12 cellular contexts compared by ENCODE assay signal in the genomic region with DNA sequence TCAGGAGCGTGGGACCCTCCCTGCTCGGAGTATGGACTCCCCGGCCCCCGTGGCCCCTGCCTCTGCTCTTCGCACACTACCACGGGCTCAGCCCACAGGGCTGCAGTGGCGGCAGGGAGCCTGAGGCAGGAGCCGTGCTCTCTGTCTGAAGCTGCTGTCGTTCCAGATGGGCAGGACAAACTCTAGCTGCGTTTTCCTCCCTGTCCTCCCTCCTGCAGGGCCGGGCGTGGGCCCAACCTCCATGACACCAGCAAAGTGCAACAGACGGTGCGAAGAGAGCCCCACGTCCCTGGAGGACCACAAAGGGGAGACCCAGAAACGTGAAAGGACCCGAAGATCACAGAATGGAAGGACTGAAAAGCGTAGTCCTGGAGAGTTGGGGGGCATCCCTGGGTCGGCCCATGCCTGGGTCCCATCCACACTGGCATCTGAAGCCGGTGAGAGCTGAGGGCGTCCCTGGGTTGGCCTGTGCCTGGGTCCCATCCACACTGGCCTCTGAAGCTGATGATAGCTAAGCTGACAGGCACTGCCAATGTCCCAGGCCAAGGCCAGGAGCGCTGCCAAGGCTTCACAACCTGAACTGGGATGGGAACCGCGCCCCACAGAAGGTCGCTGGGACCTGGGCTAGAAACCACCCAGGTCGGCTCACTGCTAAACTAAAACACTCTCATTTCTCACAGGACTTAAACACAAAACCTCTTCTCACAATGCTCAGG.
"Had no signal": no experiment of that assay in that cellular context is flagged by ENCODE, and none has a peak within 500 bp of the region (broad histone marks: within the 10 kb centered on the region; RNA-seq: fewer than 3 reads in every experiment).

No MANE protein-coding gene starts in this region.

- H3K9me3 ChIP-seq: colonic mucosa, transverse colon had no signal

- ATAC-seq: activated T-cell treated with anti-CD3 and anti-CD28 coated beads, Interleukin-2, amount 50 U/mL, for 72 hours; natural killer cell treated with Interleukin-12 subunit alpha and Interleukin-12 subunit beta and Interleukin-15 and Interleukin-18, amount 100 ng/mL, for 72 hours; stimulated activated effector memory CD8-positive, alpha-beta T cell treated with anti-CD3 and anti-CD28 coated beads, Interleukin-12 subunit alpha, Interleukin-12 subunit beta, amount 100 ng/mL, for 72 hours had no signal

- H3K27ac ChIP-seq: colonic mucosa, transverse colon had no signal

- DNase-seq: activated CD4-positive, alpha-beta memory T cell treated with anti-CD3 and anti-CD28 coated beads, Interleukin-2, amount 10 ng/mL, durations not matched to agents 7 days and 5 days; activated gamma-delta T cell treated with Interleukin-2 at 50 U/mL for 16 hours; activated naive CD8-positive, alpha-beta T cell treated with anti-CD3 and anti-CD28 coated beads for 36 hours; activated T-cell treated with anti-CD3 and anti-CD28 coated beads, Interleukin-2, amount 50 U/mL, for 72 hours; colonic mucosa; effector CD8-positive, alpha-beta T cell; foreskin melanocyte; small intestine; T-helper 9 cell; transverse colon had no signal

- H3K36me3 ChIP-seq: colonic mucosa, transverse colon had no signal

- H3K4me3 Mint-ChIP-seq: activated CD4-positive, alpha-beta memory T cell treated with anti-CD3 and anti-CD28 coated beads, Interleukin-2, amount 10 ng/mL, durations not matched to agents 7 days and 5 days; activated naive CD8-positive, alpha-beta T cell treated with anti-CD3 and anti-CD28 coated beads for 36 hours; activated T-cell treated with anti-CD3 and anti-CD28 coated beads, Interleukin-2, amount 50 U/mL, for 72 hours; natural killer cell treated with Interleukin-12 subunit alpha and Interleukin-12 subunit beta and Interleukin-15 and Interleukin-18, amount 100 ng/mL, for 72 hours; stimulated activated effector memory CD8-positive, alpha-beta T cell treated with anti-CD3 and anti-CD28 coated beads, Interleukin-12 subunit alpha, Interleukin-12 subunit beta, amount 100 ng/mL, for 72 hours had no signal

- H3K27me3 Mint-ChIP-seq: activated CD4-positive, alpha-beta memory T cell treated with anti-CD3 and anti-CD28 coated beads, Interleukin-2, amount 10 ng/mL, durations not matched to agents 7 days and 5 days had no signal

- H3K4me3 ChIP-seq: colonic mucosa, transverse colon had no signal

- H3K4me1 ChIP-seq: colonic mucosa, transverse colon had no signal

- H3K27me3 ChIP-seq: colonic mucosa, transverse colon had no signal

- H3K27ac Mint-ChIP-seq: activated CD4-positive, alpha-beta memory T cell treated with anti-CD3 and anti-CD28 coated beads, Interleukin-2, amount 10 ng/mL, durations not matched to agents 7 days and 5 days; activated naive CD8-positive, alpha-beta T cell treated with anti-CD3 and anti-CD28 coated beads for 36 hours; activated T-cell treated with anti-CD3 and anti-CD28 coated beads, Interleukin-2, amount 50 U/mL, for 72 hours; natural killer cell treated with Interleukin-12 subunit alpha and Interleukin-12 subunit beta and Interleukin-15 and Interleukin-18, amount 100 ng/mL, for 72 hours; stimulated activated effector memory CD8-positive, alpha-beta T cell treated with anti-CD3 and anti-CD28 coated beads, Interleukin-12 subunit alpha, Interleukin-12 subunit beta, amount 100 ng/mL, for 72 hours had no signal
